In genomic region chr12:85468356-85469157, GRCh38 we compare ENCODE assay signal across 8 cellular contexts.
DNase-seq lines count a peak whose midpoint lies in the region; FAIRE-seq and TF ChIP-seq lines count a peak whose summit lies in the region.

No MANE protein-coding gene starts in this region.

- H3K4me3 ChIP-seq in GM23248 = peak overlapping the region; percentile 64
- H3K4me3 ChIP-seq in kidney (ENCODE audit: low read length in 2 of 2) = peak overlapping the region in 1 of 2 donors; percentile 60

- H3K4me1 Mint-ChIP-seq in IgD-negative memory B cell = peaks cover 6 to 15% (median 11%) of the 10 kb centered on the region in 3 donors

- peak; percentile 60 for FAIRE-seq in kidney (lab: Jason Lieb, UNC)

- H3K9ac ChIP-seq in GM23248 (no peak overlapping the region), kidney (ENCODE audit: low read length in 2 of 2) (peak overlapping the region in 1 of 2 donors; percentile 51)

- peak overlapping the region; percentile 61 for H2AFZ ChIP-seq in GM23248

- peaks cover 5% of the 10 kb centered on the region for H3K27me3 Mint-ChIP-seq in IgD-negative memory B cell

- H3K27me3 ChIP-seq in GM23248 (replicated peaks; ENCODE audit: insufficient read depth) = peaks cover 9% of the 10 kb centered on the region

- TF ChIP-seq CTCF in kidney (IDR thresholded peaks at IDR 0.05; ENCODE audit: borderline replicate concordance, extremely low read depth, insufficient read depth) = peak; percentile 77

- H3K9me3 Mint-ChIP-seq in IgD-negative memory B cell = peaks cover 3 to 9% (median 7%) of the 10 kb centered on the region in 3 donors

- H3K9me2 ChIP-seq in GM23248 (ENCODE audit: insufficient read depth) = no peaks in the 10 kb centered on the region

- in situ Hi-C loops in GM23248 (cut with MboI) = no loop called here

- H3K9me3 ChIP-seq in GM23248 (ENCODE audit: low read depth) (no peaks in the 10 kb centered on the region), kidney (ENCODE audit: control insufficient read depth in 1 of 2, low read length in 2 of 2) (no peaks in the 10 kb centered on the region)

- H3K36me3 ChIP-seq in GM23248 (ENCODE audit: low read depth) = no peaks in the 10 kb centered on the region
- H3K36me3 ChIP-seq in kidney (ENCODE audit: control insufficient read depth in 1 of 2, insufficient read depth in 2 of 2, low read length in 2 of 2) = no peaks in the 10 kb centered on the region

- H4K20me1 ChIP-seq in GM23248 (ENCODE audit: insufficient read depth) = no peaks in the 10 kb centered on the region

- H3K79me2 ChIP-seq in GM23248 (ENCODE audit: insufficient read depth) = no peaks in the 10 kb centered on the region

- peak; percentile 42 for DNase-seq in NOMO-1 treated with DMSO at 0.1 percent for 48 hours (lab: John Stamatoyannopoulos, UW; ENCODE audit: unreplicated experiment)
- DNase-seq in NOMO-1 treated with dmso at 0.1 percent for 144 hours (lab: John Stamatoyannopoulos, UW; ENCODE audit: unreplicated experiment) = no peak
- peak; percentile 74 for DNase-seq in GM23248
- DNase-seq in SHP77 treated with DMSO at 0.1 percent for 48 hours (lab: John Stamatoyannopoulos, UW) = peak; percentile 55
- DNase-seq in cerebellum (ENCODE audit: low spot score) = peak; percentile 44
- DNase-seq in kidney = peak; percentile 59
- peak; percentile 35 for DNase-seq in stimulated activated CD4-positive, alpha-beta T cell treated with anti-CD3 and anti-CD28 coated beads, Interleukin-15, amount 100 ng/mL, for 24 hours

- H3K36me3 Mint-ChIP-seq in IgD-negative memory B cell = peaks cover 1% of the 10 kb centered on the region

- H3F3A ChIP-seq in GM23248 (ENCODE audit: insufficient read depth) = no peaks in the 10 kb centered on the region

- H3K4me1 ChIP-seq in GM23248 (ENCODE audit: insufficient read depth) (no peaks in the 10 kb centered on the region; the same call in 1 of the 2 replicates), kidney (ENCODE audit: control insufficient read depth in 1 of 2, insufficient read depth in 1 of 2, low read depth in 1 of 2, low read length in 2 of 2) (no peaks in the 10 kb centered on the region)

- intact Hi-C loops in kidney (cut with DNase I) = no loop called here

- H3K4me2 ChIP-seq in GM23248 (ENCODE audit: unreplicated experiment) = peak overlapping the region; percentile 75

- H3K27ac Mint-ChIP-seq in IgD-negative memory B cell = no peak overlapping the region

- peak overlapping the region; percentile 50 to 94 (median 85) for H3K4me3 Mint-ChIP-seq in IgD-negative memory B cell

- H3K27ac ChIP-seq in GM23248 = no peak overlapping the region
- no peak overlapping the region for H3K27ac ChIP-seq in kidney (ENCODE audit: low read depth in 2 of 2, low read length in 2 of 2)

- 20 to 22% methylated on average over 15 of the region's 15 CpGs for WGBS in GM23248 (ENCODE audit: low coverage in 1 of 2, low lambda C conversion rate in 2 of 2, missing lambda C conversion rate in 2 of 2), 2 experiments
